27 cellular contexts compared by ENCODE assay signal in the genomic region with DNA sequence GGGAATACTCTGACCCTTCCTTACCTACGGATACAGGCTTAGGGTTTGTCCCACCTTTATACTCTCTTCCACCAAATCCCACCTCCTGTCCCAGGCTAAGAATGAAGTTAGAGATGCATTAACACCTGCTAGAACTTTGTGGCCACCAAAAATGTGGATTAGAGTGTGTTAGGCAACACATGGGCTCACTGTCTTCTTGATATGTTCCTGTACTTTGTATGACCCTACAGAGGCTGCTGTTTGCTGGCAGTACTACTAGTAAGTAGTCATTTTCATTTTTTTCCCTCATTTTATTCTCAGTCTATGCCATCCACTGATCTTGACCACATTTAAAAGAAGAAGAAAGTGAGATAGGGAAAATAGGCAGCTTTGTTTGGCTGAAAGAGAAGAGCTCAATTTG. TPM values are rescaled to one million over a fixed set of nuclear protein-coding genes. Genes with fewer than 3 reads are reported as not detected.
A peak's percentile ranks its signal among the peaks of the same experiment; 100 is the strongest.
DNase-seq lines count a peak whose midpoint lies in the region; ATAC-seq and TF ChIP-seq lines count a peak whose summit lies in the region.
"Had no signal": no experiment of that assay in that cellular context is flagged by ENCODE, and none has a peak within 500 bp of the region (broad histone marks: within the 10 kb centered on the region; RNA-seq: fewer than 3 reads in every experiment).

No MANE protein-coding gene starts in this region.

- H3K27me3 ChIP-seq in ACC112 (ENCODE audit: insufficient read depth, low read length), result no peaks in the 10 kb centered on the region
- no peaks in the 10 kb centered on the region for H3K27me3 ChIP-seq in CD4-positive, alpha-beta T cell (ENCODE audit: control insufficient read depth, insufficient read depth, low read length)
- no peaks in the 10 kb centered on the region for H3K27me3 ChIP-seq in naive thymus-derived CD4-positive, alpha-beta T cell (ENCODE audit: control insufficient read depth in 2 of 2, insufficient read depth in 2 of 2, low read length in 2 of 2)
- H3K27me3 ChIP-seq: pancreas, right atrium auricular region, spleen had no signal

- H3K79me2 ChIP-seq in ACC112 (ENCODE audit: control insufficient read depth, insufficient read depth, low read length, unreplicated experiment), result peaks cover 22% of the 10 kb centered on the region

- no peaks in the 10 kb centered on the region for H3K9me3 Mint-ChIP-seq in CD4-positive, alpha-beta T cell
- H3K9me3 Mint-ChIP-seq in activated T-helper 17 cell treated with anti-CD3 and anti-CD28 coated beads, Interleukin-2, amount 50 U/mL, for 72 hours, result no peaks in the 10 kb centered on the region
- no peaks in the 10 kb centered on the region for H3K9me3 Mint-ChIP-seq in naive thymus-derived CD4-positive, alpha-beta T cell
- H3K9me3 Mint-ChIP-seq in natural killer cell treated with Interleukin-12 subunit alpha and Interleukin-12 subunit beta and Interleukin-15 and Interleukin-18, amount 100 ng/mL, for 72 hours, result no peaks in the 10 kb centered on the region
- H3K9me3 Mint-ChIP-seq: activated B cell treated with CpG ODN at 0.5 μM for 24 hours; activated naive CD4-positive, alpha-beta T cell treated with anti-CD3 and anti-CD28 coated beads, Interleukin-2, amount 10 ng/mL, durations not matched to agents 7 days and 5 days; CD8-positive, alpha-beta memory T cell; nephron had no signal

- CTCF ChIA-PET in CD4-positive, alpha-beta T cell (lab: Charles Lee), result interaction anchor here (0.6 kb wide), 1 partner anchor 1549 kb away, joined by 3 read pairs; no protein-coding TSS in a partner anchor
- CTCF ChIA-PET in naive thymus-derived CD4-positive, alpha-beta T cell (lab: Charles Lee), result interaction anchor here (0.9 kb wide), 1 partner anchor 28 kb away, joined by 3 read pairs; no protein-coding TSS in a partner anchor

- H3K36me3 ChIP-seq in ACC112 (ENCODE audit: insufficient read depth, low read length), result peaks cover 52% of the 10 kb centered on the region
- peaks cover 13 to 72% (median 16%) of the 10 kb centered on the region in 3 experiments for H3K36me3 ChIP-seq in naive thymus-derived CD4-positive, alpha-beta T cell (ENCODE audit: control insufficient read depth in 2 of 3, insufficient read depth in 3 of 3, low read length in 3 of 3)

- no peak for DNase-seq in CD4-positive, alpha-beta T cell
- no peak for DNase-seq in naive thymus-derived CD4-positive, alpha-beta T cell
- DNase-seq in NCI-H128 (lab: John Stamatoyannopoulos, UW; ENCODE audit: unreplicated experiment), result no peak
- DNase-seq in glomerular visceral epithelial cell (ENCODE audit: extremely low spot score), result no peak
- no peak for DNase-seq in natural killer cell treated with Interleukin-12 subunit alpha and Interleukin-12 subunit beta and Interleukin-15 and Interleukin-18, amount 100 ng/mL, for 72 hours (ENCODE audit: low spot score)
- DNase-seq: activated B cell treated with CpG ODN at 0.5 μM for 24 hours; activated CD4-positive, alpha-beta T cell treated with anti-CD3 and anti-CD28 coated beads, Interleukin-2, amount 50 U/mL, for 48 hours; activated naive CD4-positive, alpha-beta T cell treated with anti-CD3 and anti-CD28 coated beads, Interleukin-2, amount 10 ng/mL, durations not matched to agents 7 days and 5 days; activated T-cell treated with anti-CD3 and anti-CD28 coated beads, Interleukin-2, amount 50 U/mL, for 48 hours; CD8-positive, alpha-beta memory T cell; DMS53; effector memory CD4-positive, alpha-beta T cell; foreskin melanocyte; NCI-H1417; NCI-H2081 treated with DMSO at 0.1 percent for 48 hours; NCI-H774; pancreas; SK-N-SH; spleen; stimulated activated CD4-positive, alpha-beta T cell treated with anti-CD3 and anti-CD28 coated beads, Interleukin-2, amount 100 ng/mL, for 48 hours; stimulated activated naive CD8-positive, alpha-beta T cell treated with anti-CD3 and anti-CD28 coated beads, Interleukin-15, Interleukin-2, amounts not matched to agents 100 U/mL and 50 U/mL, for 24 hours; T-helper 9 cell had no signal

- H3K9me3 ChIP-seq in CD4-positive, alpha-beta T cell (ENCODE audit: control insufficient read depth, low read length), result no peaks in the 10 kb centered on the region
- H3K9me3 ChIP-seq in naive thymus-derived CD4-positive, alpha-beta T cell (ENCODE audit: control insufficient read depth in 2 of 3, low read length in 3 of 3), result no peaks in the 10 kb centered on the region
- H3K9me3 ChIP-seq: pancreas, right atrium auricular region, SK-N-SH, spleen had no signal

- peak overlapping the region; percentile 39; the same call in 1 of the 2 replicates for H3K27ac ChIP-seq in ACC112 (ENCODE audit: low read depth, low read length)
- H3K27ac ChIP-seq in CD4-positive, alpha-beta T cell (ENCODE audit: low read depth, low read length), result no peak overlapping the region
- H3K27ac ChIP-seq in naive thymus-derived CD4-positive, alpha-beta T cell (ENCODE audit: low read depth, low read length), result no peak overlapping the region
- H3K27ac ChIP-seq: pancreas, right atrium auricular region, spleen had no signal

- POLR2A ChIA-PET in CD4-positive, alpha-beta T cell (lab: Charles Lee), result no interaction called here
- POLR2A ChIA-PET in naive thymus-derived CD4-positive, alpha-beta T cell (lab: Charles Lee), result no interaction called here

- ATAC-seq in CD4-positive, alpha-beta T cell (ENCODE audit: poor library complexity), result no peak
- no peak for ATAC-seq in activated T-helper 17 cell treated with anti-CD3 and anti-CD28 coated beads, Interleukin-2, amount 50 U/mL, for 72 hours (replicated peaks)
- no peak for ATAC-seq in naive thymus-derived CD4-positive, alpha-beta T cell
- ATAC-seq in natural killer cell treated with Interleukin-12 subunit alpha and Interleukin-12 subunit beta and Interleukin-15 and Interleukin-18, amount 100 ng/mL, for 72 hours, result no peak
- ATAC-seq: esophagus mucosa; pancreas; stimulated activated naive CD8-positive, alpha-beta T cell treated with anti-CD3 and anti-CD28 coated beads, Interleukin-15, Interleukin-2, amounts not matched to agents 100 U/mL and 50 U/mL, for 24 hours had no signal

- no peak for TF ChIP-seq CTCF in CD4-positive, alpha-beta T cell (IDR thresholded peaks at IDR 0.05)

- H3K27me3 Mint-ChIP-seq in CD4-positive, alpha-beta T cell, result no peaks in the 10 kb centered on the region
- H3K27me3 Mint-ChIP-seq in activated T-helper 17 cell treated with anti-CD3 and anti-CD28 coated beads, Interleukin-2, amount 50 U/mL, for 72 hours, result no peaks in the 10 kb centered on the region
- H3K27me3 Mint-ChIP-seq in naive thymus-derived CD4-positive, alpha-beta T cell, result no peaks in the 10 kb centered on the region
- H3K27me3 Mint-ChIP-seq in natural killer cell treated with Interleukin-12 subunit alpha and Interleukin-12 subunit beta and Interleukin-15 and Interleukin-18, amount 100 ng/mL, for 72 hours, result no peaks in the 10 kb centered on the region
- H3K27me3 Mint-ChIP-seq: activated B cell treated with CpG ODN at 0.5 μM for 24 hours; activated naive CD4-positive, alpha-beta T cell treated with anti-CD3 and anti-CD28 coated beads, Interleukin-2, amount 10 ng/mL, durations not matched to agents 7 days and 5 days; CD8-positive, alpha-beta memory T cell had no signal

- H3K27ac Mint-ChIP-seq in CD4-positive, alpha-beta T cell, result peak overlapping the region; percentile 19
- H3K27ac Mint-ChIP-seq in activated T-helper 17 cell treated with anti-CD3 and anti-CD28 coated beads, Interleukin-2, amount 50 U/mL, for 72 hours, result peak overlapping the region; percentile 86
- H3K27ac Mint-ChIP-seq in naive thymus-derived CD4-positive, alpha-beta T cell, result peak overlapping the region in 8 of 9 donors; percentile 21 to 69 (median 50)
- H3K27ac Mint-ChIP-seq in natural killer cell treated with Interleukin-12 subunit alpha and Interleukin-12 subunit beta and Interleukin-15 and Interleukin-18, amount 100 ng/mL, for 72 hours, result no peak overlapping the region
- H3K27ac Mint-ChIP-seq: activated B cell treated with CpG ODN at 0.5 μM for 24 hours; activated naive CD4-positive, alpha-beta T cell treated with anti-CD3 and anti-CD28 coated beads, Interleukin-2, amount 10 ng/mL, durations not matched to agents 7 days and 5 days had no signal

- peaks cover 17% of the 10 kb centered on the region for H3K4me1 ChIP-seq in ACC112 (ENCODE audit: control insufficient read depth, insufficient read depth, low read length, unreplicated experiment)
- H3K4me1 ChIP-seq in naive thymus-derived CD4-positive, alpha-beta T cell (ENCODE audit: control insufficient read depth in 2 of 2, insufficient read depth in 2 of 2, low read length in 2 of 2), result no peaks in the 10 kb centered on the region
- H3K4me1 ChIP-seq: pancreas, right atrium auricular region, spleen had no signal

- H2AFZ ChIP-seq in ACC112 (ENCODE audit: low read length, unreplicated experiment), result no peak overlapping the region

- intact Hi-C loops in CD4-positive, alpha-beta T cell (cut with DNase I, micrococcal nuclease), result no loop called here
- intact Hi-C loops in naive thymus-derived CD4-positive, alpha-beta T cell (cut with micrococcal nuclease), result no loop called here

- no peak overlapping the region for H3K4me3 ChIP-seq in ACC112 (ENCODE audit: low read depth, low read length)
- no peak overlapping the region for H3K4me3 ChIP-seq in naive thymus-derived CD4-positive, alpha-beta T cell (ENCODE audit: low read length)
- H3K4me3 ChIP-seq: pancreas, right atrium auricular region, spleen had no signal

- H3K4me1 Mint-ChIP-seq in CD4-positive, alpha-beta T cell (ENCODE audit: low read depth), result no peaks in the 10 kb centered on the region
- peaks cover 6% of the 10 kb centered on the region for H3K4me1 Mint-ChIP-seq in activated T-helper 17 cell treated with anti-CD3 and anti-CD28 coated beads, Interleukin-2, amount 50 U/mL, for 72 hours
- peaks cover 0 to 6% (median 0%) of the 10 kb centered on the region in 7 donors for H3K4me1 Mint-ChIP-seq in naive thymus-derived CD4-positive, alpha-beta T cell
- peaks cover 0 to 7% of the 10 kb centered on the region in 2 donors for H3K4me1 Mint-ChIP-seq in natural killer cell treated with Interleukin-12 subunit alpha and Interleukin-12 subunit beta and Interleukin-15 and Interleukin-18, amount 100 ng/mL, for 72 hours (ENCODE audit: low read depth in 2 of 2)
- H3K4me1 Mint-ChIP-seq: activated naive CD4-positive, alpha-beta T cell treated with anti-CD3 and anti-CD28 coated beads, Interleukin-2, amount 10 ng/mL, durations not matched to agents 7 days and 5 days had no signal

- no peak overlapping the region for H3K4me3 Mint-ChIP-seq in CD4-positive, alpha-beta T cell
- H3K4me3 Mint-ChIP-seq in activated T-helper 17 cell treated with anti-CD3 and anti-CD28 coated beads, Interleukin-2, amount 50 U/mL, for 72 hours, result no peak overlapping the region
- no peak overlapping the region for H3K4me3 Mint-ChIP-seq in naive thymus-derived CD4-positive, alpha-beta T cell
- H3K4me3 Mint-ChIP-seq in natural killer cell treated with Interleukin-12 subunit alpha and Interleukin-12 subunit beta and Interleukin-15 and Interleukin-18, amount 100 ng/mL, for 72 hours, result no peak overlapping the region
- H3K4me3 Mint-ChIP-seq: activated B cell treated with CpG ODN at 0.5 μM for 24 hours; activated naive CD4-positive, alpha-beta T cell treated with anti-CD3 and anti-CD28 coated beads, Interleukin-2, amount 10 ng/mL, durations not matched to agents 7 days and 5 days; CD8-positive, alpha-beta memory T cell; nephron had no signal

- H3K36me3 Mint-ChIP-seq in CD4-positive, alpha-beta T cell (ENCODE audit: low read depth), result peaks cover 73% of the 10 kb centered on the region
- H3K36me3 Mint-ChIP-seq in activated T-helper 17 cell treated with anti-CD3 and anti-CD28 coated beads, Interleukin-2, amount 50 U/mL, for 72 hours (ENCODE audit: low read depth), result peaks cover 56% of the 10 kb centered on the region
- H3K36me3 Mint-ChIP-seq in naive thymus-derived CD4-positive, alpha-beta T cell, result peaks cover 0 to 34% (median 11%) of the 10 kb centered on the region in 5 donors
- peaks cover 10% of the 10 kb centered on the region for H3K36me3 Mint-ChIP-seq in natural killer cell treated with Interleukin-12 subunit alpha and Interleukin-12 subunit beta and Interleukin-15 and Interleukin-18, amount 100 ng/mL, for 72 hours

RNA-seq across cellular contexts. Expression of gene TMEM39B, which starts 21.0 kb away (rescaled TPM):
- total RNA-seq in CD4-positive, alpha-beta T cell, result 1 to 10 TPM; 7.2 to 7.9 TPM
- 10 to 100 TPM; 26.2 to 34.4 TPM for total RNA-seq in activated T-helper 17 cell treated with anti-CD3 and anti-CD28 coated beads, Interleukin-2, amount 50 U/mL, for 72 hours
- 10 to 100 TPM; 11.4 to 35.9 (median 26.4) TPM for total RNA-seq in naive thymus-derived CD4-positive, alpha-beta T cell
- 1 to 10 TPM; 2.7 to 4.9 TPM for polyA plus RNA-seq in naive thymus-derived CD4-positive, alpha-beta T cell
- 10 to 100 TPM; 20.5 to 26.9 TPM for total RNA-seq in natural killer cell treated with Interleukin-12 subunit alpha and Interleukin-12 subunit beta and Interleukin-15 and Interleukin-18, amount 100 ng/mL, for 72 hours

RNA-seq across cellular contexts. Expression of gene KHDRBS1, which starts 38.0 kb away (rescaled TPM):
- 10 to 100 TPM; 91.6 to 94.2 TPM for total RNA-seq in CD4-positive, alpha-beta T cell
- 100 to 1,000 TPM; 140 to 177 TPM for total RNA-seq in activated T-helper 17 cell treated with anti-CD3 and anti-CD28 coated beads, Interleukin-2, amount 50 U/mL, for 72 hours
- 100 to 1,000 TPM in 3 of 5 experiments, 10 to 100 TPM in 2; 89.2 to 162 (median 125) TPM for total RNA-seq in naive thymus-derived CD4-positive, alpha-beta T cell
- 100 to 1,000 TPM; 108 to 116 TPM for polyA plus RNA-seq in naive thymus-derived CD4-positive, alpha-beta T cell
- total RNA-seq in natural killer cell treated with Interleukin-12 subunit alpha and Interleukin-12 subunit beta and Interleukin-15 and Interleukin-18, amount 100 ng/mL, for 72 hours, result 100 to 1,000 TPM; 156 TPM

RNA-seq across cellular contexts. Expression of gene KPNA6, which starts 56.1 kb away (rescaled TPM):
- 10 to 100 TPM; 47.1 to 47.8 TPM for total RNA-seq in CD4-positive, alpha-beta T cell
- 10 to 100 TPM; 61.8 to 77.1 TPM for total RNA-seq in activated T-helper 17 cell treated with anti-CD3 and anti-CD28 coated beads, Interleukin-2, amount 50 U/mL, for 72 hours
- 10 to 100 TPM; 47.4 to 63.7 (median 51.6) TPM for total RNA-seq in naive thymus-derived CD4-positive, alpha-beta T cell
- polyA plus RNA-seq in naive thymus-derived CD4-positive, alpha-beta T cell, result 10 to 100 TPM; 19.5 to 26.8 TPM
- 10 to 100 TPM; 80.9 to 88.9 TPM for total RNA-seq in natural killer cell treated with Interleukin-12 subunit alpha and Interleukin-12 subunit beta and Interleukin-15 and Interleukin-18, amount 100 ng/mL, for 72 hours

Comparison
In these comparisons a context has a peak if more than half of its experiments do, and no peak if none do; other contexts are left out.
1. H3K27ac Mint-ChIP-seq: peak in CD4-positive, alpha-beta T cell (single experiment), activated T-helper 17 cell treated with anti-CD3 and anti-CD28 coated beads, Interleukin-2, amount 50 U/mL, for 72 hours (single experiment) and naive thymus-derived CD4-positive, alpha-beta T cell (8 of 9); none in natural killer cell treated with Interleukin-12 subunit alpha and Interleukin-12 subunit beta and Interleukin-15 and Interleukin-18, amount 100 ng/mL, for 72 hours (0 of 2).